ENCODE assay signal across 2 cellular contexts in genomic region chr1:22661880-22662279, GRCh38.
TF ChIP-seq lines count a peak whose summit lies in the region.

No MANE protein-coding gene starts in this region.

TF ChIP-seq in WTC11, 78 proteins besides CTCF, POLR2A, EP300 and RAD21:
- TF ChIP-seq ATF3 (CRISPR knock-in tag; conservative IDR thresholded peaks at IDR 0.05), result no peak
- no peak for TF ChIP-seq MYBL2 (CRISPR knock-in tag; IDR thresholded peaks at IDR 0.05)
- no peak for TF ChIP-seq GTF2I (CRISPR knock-in tag; conservative IDR thresholded peaks at IDR 0.05)
- no peak for TF ChIP-seq ZNF423 (CRISPR knock-in tag; IDR thresholded peaks at IDR 0.05)
- no peak for TF ChIP-seq NR3C1 (CRISPR knock-in tag; conservative IDR thresholded peaks at IDR 0.05; ENCODE audit: low read depth)
- TF ChIP-seq JAZF1 (CRISPR knock-in tag; IDR thresholded peaks at IDR 0.05), result no peak
- no peak for TF ChIP-seq NFATC4 (CRISPR knock-in tag; IDR thresholded peaks at IDR 0.05)

TF ChIP-seq in H1, 55 proteins besides CTCF, POLR2A, EP300 and RAD21:
- TF ChIP-seq SRF (IDR thresholded peaks at IDR 0.05; ENCODE audit: low read depth, low read length) (no peak), ASH2L (IDR thresholded peaks at IDR 0.05; ENCODE audit: low read length) (no peak), HDAC6 (IDR thresholded peaks at IDR 0.05; ENCODE audit: low read depth, low read length) (no peak), KDM5A (IDR thresholded peaks at IDR 0.05; ENCODE audit: low read length) (no peak), FOSL1 (IDR thresholded peaks at IDR 0.05; ENCODE audit: insufficient read depth, low read depth, low read length) (no peak), CBX8 (IDR thresholded peaks at IDR 0.05; ENCODE audit: borderline replicate concordance, low read depth, low read length) (no peak), CREB1 (IDR thresholded peaks at IDR 0.05) (no peak), SIX5 (IDR thresholded peaks at IDR 0.05; ENCODE audit: low read depth, low read length) (no peak), NANOG (IDR thresholded peaks at IDR 0.05; ENCODE audit: insufficient read depth, low read depth, low read length, poor library complexity, severe bottlenecking) (no peak), USF2 (IDR thresholded peaks at IDR 0.05; ENCODE audit: low read length) (no peak), ZNF274 (IDR thresholded peaks at IDR 0.05; ENCODE audit: borderline replicate concordance, extremely low read depth, low read length) (no peak), CEBPB (IDR thresholded peaks at IDR 0.05; ENCODE audit: low read depth, low read length) (no peak), TBP (IDR thresholded peaks at IDR 0.05; ENCODE audit: low read depth, low read length) (no peak), TCF12 (IDR thresholded peaks at IDR 0.05; ENCODE audit: low read depth, low read length) (no peak), SAP30 (IDR thresholded peaks at IDR 0.05; ENCODE audit: insufficient read depth, insufficient replicate concordance, low read length) (no peak), EZH2 (IDR thresholded peaks at IDR 0.05; ENCODE audit: low read depth, low read length, severe bottlenecking) (no peak), BCL11A (IDR thresholded peaks at IDR 0.05; ENCODE audit: low read depth in 2 of 2, low read length in 2 of 2) (no peak), TAF7 (optimal IDR thresholded peaks at IDR 0.05; ENCODE audit: borderline replicate concordance, low read depth, low read length) (no peak), KDM4A (IDR thresholded peaks at IDR 0.05; ENCODE audit: low read depth, low read length, severe bottlenecking) (no peak), ATF3 (IDR thresholded peaks at IDR 0.05; ENCODE audit: insufficient read depth, low read depth, low read length) (no peak)
